ENCODE assay signal across 23 cellular contexts in the genomic region with DNA sequence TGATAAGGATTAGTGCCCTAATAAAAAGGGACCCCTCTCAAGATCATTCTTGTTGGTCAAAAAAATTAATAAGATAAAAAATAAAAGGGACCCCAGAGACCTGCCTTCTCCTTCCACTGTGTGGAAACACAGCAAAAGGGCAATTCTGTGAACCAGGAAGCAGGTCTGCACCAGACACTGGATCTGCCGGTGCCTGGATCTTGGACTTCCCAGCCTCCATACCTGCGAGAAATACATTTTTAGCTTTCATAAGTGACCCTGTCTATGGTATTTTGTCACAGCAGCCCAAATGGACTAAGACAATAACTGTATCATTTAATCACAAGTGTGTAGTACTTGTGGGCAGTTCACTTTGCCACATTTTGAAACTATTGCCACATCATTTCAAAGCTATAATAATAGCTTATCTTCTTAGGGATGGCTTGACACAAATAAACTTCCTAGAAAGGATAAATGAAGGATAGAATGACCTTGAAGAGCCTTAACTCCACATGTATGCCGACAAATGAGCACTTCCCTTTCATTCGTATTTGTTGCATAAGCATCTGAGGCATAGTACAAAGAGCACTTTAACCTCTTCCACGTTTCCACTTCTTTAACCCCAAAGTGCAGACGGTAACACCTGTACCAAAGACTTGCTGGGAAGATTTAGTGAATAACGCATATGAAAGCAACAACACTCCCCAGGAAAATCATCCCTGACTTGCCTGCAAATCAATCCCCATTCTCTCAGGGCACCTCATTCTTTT.
"Had no signal": no experiment of that assay in that cellular context is flagged by ENCODE, and none has a peak within 500 bp of the region (broad histone marks: within the 10 kb centered on the region; RNA-seq: fewer than 3 reads in every experiment).

No MANE protein-coding gene starts in this region.

- H3K36me3 Mint-ChIP-seq: naive thymus-derived CD4-positive, alpha-beta T cell; stimulated activated memory B cell treated with anti-CD40 and anti-IgM and Interleukin-4, amounts not matched to agents 10 μg/mL and 1 μg/mL and 100 μg/mL, for 72 hours had no signal

- H3K4me3 ChIP-seq: dorsolateral prefrontal cortex, gastrocnemius medialis, ovary, psoas muscle, skin epidermis, spleen, testis, tibial artery, upper lobe of left lung had no signal

- H3K27ac ChIP-seq: dorsolateral prefrontal cortex, gastrocnemius medialis, ovary, psoas muscle, skin epidermis, spleen, testis, tibial artery, upper lobe of left lung had no signal

- H3K36me3 ChIP-seq: gastrocnemius medialis, ovary, spleen, tibial artery, upper lobe of left lung had no signal

- DNase-seq: dorsolateral prefrontal cortex; effector CD4-positive, alpha-beta T cell; foreskin fibroblast; gastrocnemius medialis; head of caudate nucleus; mesenchymal stem cell; midbrain; naive thymus-derived CD4-positive, alpha-beta T cell; occipital lobe; ovary; posterior cingulate gyrus; psoas muscle; right cardiac atrium; spleen; stimulated activated CD4-positive, alpha-beta T cell treated with anti-CD3 and anti-CD28 coated beads, Interleukin-4, amount 100 ng/mL, for 4 hours; stimulated activated naive CD8-positive, alpha-beta T cell treated with anti-CD3 and anti-CD28 coated beads, Interleukin-15, Interleukin-2, amounts not matched to agents 100 U/mL and 50 U/mL, for 24 hours; substantia nigra; testis; tibial artery; upper lobe of left lung had no signal

- H3K9me3 ChIP-seq: gastrocnemius medialis, ovary, psoas muscle, spleen, testis, tibial artery, upper lobe of left lung had no signal

- H3K4me1 ChIP-seq: gastrocnemius medialis, psoas muscle, spleen, testis, tibial artery, upper lobe of left lung had no signal

- H3K27me3 ChIP-seq: ovary, testis, upper lobe of left lung had no signal

- H3K4me3 Mint-ChIP-seq: naive thymus-derived CD4-positive, alpha-beta T cell; nephron; stimulated activated memory B cell treated with anti-CD40 and anti-IgM and Interleukin-4, amounts not matched to agents 10 μg/mL and 1 μg/mL and 100 μg/mL, for 72 hours had no signal

- H3K4me1 Mint-ChIP-seq: naive thymus-derived CD4-positive, alpha-beta T cell; stimulated activated memory B cell treated with anti-CD40 and anti-IgM and Interleukin-4, amounts not matched to agents 10 μg/mL and 1 μg/mL and 100 μg/mL, for 72 hours had no signal

- H3K27ac Mint-ChIP-seq: naive thymus-derived CD4-positive, alpha-beta T cell; nephron; stimulated activated memory B cell treated with anti-CD40 and anti-IgM and Interleukin-4, amounts not matched to agents 10 μg/mL and 1 μg/mL and 100 μg/mL, for 72 hours had no signal

- H3K9me3 Mint-ChIP-seq: naive thymus-derived CD4-positive, alpha-beta T cell; nephron; stimulated activated memory B cell treated with anti-CD40 and anti-IgM and Interleukin-4, amounts not matched to agents 10 μg/mL and 1 μg/mL and 100 μg/mL, for 72 hours had no signal
